Comparison of ENCODE assay signal across 24 cellular contexts in genomic region chr16:88881090-88881580, GRCh38. TPM values are rescaled to one million over a fixed set of nuclear protein-coding genes. Genes with fewer than 3 reads are reported as not detected.
DNase-seq lines count a peak whose midpoint lies in the region; ATAC-seq and TF ChIP-seq lines count a peak whose summit lies in the region.
"Had no signal": no experiment of that assay in that cellular context is flagged by ENCODE, and none has a peak within 500 bp of the region (broad histone marks: within the 10 kb centered on the region; RNA-seq: fewer than 3 reads in every experiment).

No MANE protein-coding gene starts in this region.

- TF ChIP-seq CTCF in right atrium auricular region (IDR thresholded peaks at IDR 0.05) (no peak), choroid plexus epithelial cell (conservative IDR thresholded peaks at IDR 0.05; ENCODE audit: low read depth, low read length) (no peak), left lung (IDR thresholded peaks at IDR 0.05) (no peak), upper lobe of right lung (IDR thresholded peaks at IDR 0.05) (no peak)

- H3K4me1 ChIP-seq in right atrium auricular region: peaks cover 0 to 10% of the 10 kb centered on the region in 2 donors
- no peaks in the 10 kb centered on the region for H3K4me1 ChIP-seq in left lung
- peaks cover 3% of the 10 kb centered on the region for H3K4me1 ChIP-seq in upper lobe of right lung
- H3K4me1 ChIP-seq: adrenal gland had no signal

- H3K9me3 ChIP-seq in right atrium auricular region (no peaks in the 10 kb centered on the region), left lung (no peaks in the 10 kb centered on the region), upper lobe of right lung (no peaks in the 10 kb centered on the region)
- H3K9me3 ChIP-seq: adrenal gland, psoas muscle, upper lobe of left lung had no signal

- intact Hi-C loops in Right ventricle myocardium superior (cut with DNase I): loop anchor here (10.0 kb wide), 1 partner anchor 54 kb away; no protein-coding TSS in a partner anchor
- intact Hi-C loops in left lung (cut with DNase I): no loop called here
- intact Hi-C loops in upper lobe of right lung (cut with DNase I): no loop called here

- H3K36me3 ChIP-seq in right atrium auricular region (peaks cover 6% of the 10 kb centered on the region), left lung (peaks cover 0 to 82% of the 10 kb centered on the region in 2 donors), upper lobe of right lung (peaks cover 22% of the 10 kb centered on the region)
- H3K36me3 ChIP-seq: adrenal gland, cardiac muscle cell had no signal

- H3K4me3 ChIP-seq in right atrium auricular region (no peak overlapping the region), choroid plexus epithelial cell (ENCODE audit: low read depth, low read length) (no peak overlapping the region), left lung (no peak overlapping the region), upper lobe of right lung (no peak overlapping the region)
- H3K4me3 ChIP-seq: adrenal gland, cardiac muscle cell, psoas muscle, upper lobe of left lung had no signal

- ATAC-seq in Right ventricle myocardium superior (ENCODE audit: poor library complexity): peak; percentile 34
- peak; percentile 45 for ATAC-seq in left lung
- ATAC-seq in upper lobe of right lung: peak; percentile 2
- ATAC-seq in GM21447 (IDR thresholded peaks at IDR 0.05; ENCODE audit: unreplicated experiment): no peak
- no peak for ATAC-seq in GM19023 (IDR thresholded peaks at IDR 0.05; ENCODE audit: unreplicated experiment)
- ATAC-seq: psoas muscle had no signal

- DNase-seq in Right ventricle myocardium superior (no peak), right atrium auricular region (ENCODE audit: low spot score) (no peak), choroid plexus epithelial cell (ENCODE audit: low read depth) (peak; percentile 6), left lung (no peak), upper lobe of right lung (no peak), SKM-1 treated with dmso at 0.1 percent for 144 hours (lab: John Stamatoyannopoulos, UW; ENCODE audit: unreplicated experiment) (no peak)
- DNase-seq: activated gamma-delta T cell; adrenal gland; COR-L47; foreskin melanocyte; Kasumi-1; kidney; NCI-H1092; NCI-H2029; NCI-H510A; psoas muscle; RPMI8226; stimulated activated CD4-positive, alpha-beta T cell treated with anti-CD3 and anti-CD28 coated beads, Interleukin-4, amount 100 ng/mL, for 1 hour had no signal

- H3K27ac ChIP-seq in right atrium auricular region (no peak overlapping the region), left lung (no peak overlapping the region), upper lobe of right lung (no peak overlapping the region)
- H3K27ac ChIP-seq: adrenal gland, cardiac muscle cell, psoas muscle, upper lobe of left lung had no signal

- H3K27me3 ChIP-seq in right atrium auricular region (no peaks in the 10 kb centered on the region), left lung (peaks cover 0 to 12% of the 10 kb centered on the region in 2 donors), upper lobe of right lung (no peaks in the 10 kb centered on the region)
- H3K27me3 ChIP-seq: adrenal gland, cardiac muscle cell, upper lobe of left lung had no signal

RNA-seq across cellular contexts. Expression of gene PABPN1L, which starts 14.7 kb away (rescaled TPM):
- not detected for total RNA-seq in Right ventricle myocardium superior
- not detected for total RNA-seq in right atrium auricular region
- not detected for total RNA-seq in left lung
- not detected for total RNA-seq in upper lobe of right lung
- total RNA-seq: A172, cardiac muscle cell, dermis microvascular lymphatic vessel endothelial cell, kidney, psoas muscle had no signal

RNA-seq across cellular contexts. Expression of gene TRAPPC2L, which starts 24.2 kb away (rescaled TPM):
- total RNA-seq in Right ventricle myocardium superior (53.0 TPM), right atrium auricular region (10 to 100 TPM; 30.7 to 33.0 TPM), left lung (10 to 100 TPM; 47.3 to 51.1 TPM), upper lobe of right lung (43.9 TPM)

RNA-seq across cellular contexts. Expression of gene GALNS, which starts 24.4 kb away (rescaled TPM):
- 15.9 TPM for total RNA-seq in Right ventricle myocardium superior
- total RNA-seq in right atrium auricular region: 10 to 100 TPM; 12.6 to 18.8 TPM
- 10 to 100 TPM; 46.3 to 46.5 TPM for total RNA-seq in left lung
- total RNA-seq in upper lobe of right lung: 32.8 TPM

Comparison
In these comparisons a context has a peak if more than half of its experiments do, and no peak if none do; other contexts are left out.
1. ATAC-seq: peak in Right ventricle myocardium superior (single experiment), left lung (single experiment) and upper lobe of right lung (single experiment); none in GM21447 (single experiment) and GM19023 (single experiment).